Comparison of ENCODE assay signal across 30 cellular contexts in genomic region chr4:88807499-88807898, GRCh38.
DNase-seq lines count a peak whose midpoint lies in the region; ATAC-seq, FAIRE-seq and TF ChIP-seq lines count a peak whose summit lies in the region.
"Had no signal": no experiment of that assay in that cellular context is flagged by ENCODE, and none has a peak within 500 bp of the region (broad histone marks: within the 10 kb centered on the region; RNA-seq: fewer than 3 reads in every experiment).

No MANE protein-coding gene starts in this region.

- no peaks in the 10 kb centered on the region; the same call in 2 of the 3 replicates for H3K36me3 ChIP-seq in K562 (ENCODE audit: control insufficient read depth, insufficient read depth, low read length)
- H3K36me3 ChIP-seq: neutrophil, upper lobe of right lung had no signal

- CTCF ChIA-PET in K562 (lab: Yijun Ruan, JAX; ENCODE audit: low intra/inter-chr PET ratio) = no interaction called here

- no peaks in the 10 kb centered on the region for H4K20me1 ChIP-seq in K562 (replicated peaks; ENCODE audit: control insufficient read depth, insufficient read depth, low read length)

- TF ChIP-seq CTCF in K562 (IDR thresholded peaks at IDR 0.05 in 2 of 3, conservative IDR thresholded peaks at IDR 0.05 in 1 of 3; ENCODE audit: insufficient read depth in 2 of 3, low read depth in 1 of 3, low read length in 3 of 3) = no peak
- no peak for TF ChIP-seq CTCF in retinal pigment epithelial cell (conservative IDR thresholded peaks at IDR 0.05; ENCODE audit: low read depth, low read length)

- DNase-seq in RCC 7860 (ENCODE audit: low spot score) (peak; percentile 11), K562 (ENCODE audit: extremely low read depth in 1 of 4, low spot score in 3 of 4) (no peak), kidney tubule cell (ENCODE audit: low spot score) (peak; percentile 25), retinal pigment epithelial cell (ENCODE audit: low read depth) (peak; percentile 97), SW480 (ENCODE audit: low spot score) (no peak), H4 (ENCODE audit: low spot score) (no peak)
- no peak for DNase-seq in activated effector memory CD4-positive, alpha-beta T cell treated with anti-CD3 and anti-CD28 coated beads, Interleukin-2, amount 50 U/mL, for 16 hours
- DNase-seq: activated B cell treated with CpG ODN at 0.5 μM for 24 hours; activated CD4-positive, alpha-beta T cell treated with anti-CD3 and anti-CD28 coated beads, Interleukin-2, amount 50 U/mL, for 48 hours; activated naive CD4-positive, alpha-beta T cell; activated T-cell treated with anti-CD3 and anti-CD28 coated beads, Interleukin-2, amount 50 U/mL, for 72 hours; CD8-positive, alpha-beta memory T cell; effector CD4-positive, alpha-beta T cell; HCEC 1CT; hypothalamus; midbrain; naive thymus-derived CD4-positive, alpha-beta T cell; NCI-H1417 treated with DMSO at 0.1 percent for 48 hours; NCI-H2081 treated with DMSO at 0.1 percent for 48 hours; NCI-H345; NCI-H69; SJCRH30; stimulated activated CD4-positive, alpha-beta T cell treated with anti-CD3 and anti-CD28 coated beads, Interleukin-4, amount 100 ng/mL, for 4 hours; T-helper 1 cell; upper lobe of right lung had no signal

- no peak for FAIRE-seq in RCC 7860 (lab: Jason Lieb, UNC)
- FAIRE-seq in K562 (lab: Jason Lieb, UNC) = no peak
- FAIRE-seq: colon had no signal

- no peaks in the 10 kb centered on the region for H3K27me3 ChIP-seq in K562 (ENCODE audit: control insufficient read depth in 2 of 2, insufficient read depth in 2 of 2, low read length in 2 of 2)
- H3K27me3 ChIP-seq: neutrophil, SJCRH30, upper lobe of right lung had no signal

- no peak overlapping the region for H2AFZ ChIP-seq in K562 (ENCODE audit: low read depth, low read length)

- H3K9me1 ChIP-seq in K562 (ENCODE audit: control insufficient read depth, insufficient read depth, low read length) = no peaks in the 10 kb centered on the region

- H3K9ac ChIP-seq in K562 (ENCODE audit: insufficient read depth in 1 of 2, low read depth in 2 of 2, low read length in 2 of 2) = no peak overlapping the region
- H3K9ac ChIP-seq: KMS-11 had no signal

- in situ Hi-C loops in K562 (cut with MboI) = loop anchor here (25.0 kb wide), 1 partner anchor 270 kb away; no protein-coding TSS in a partner anchor

- H3K79me2 ChIP-seq in K562 (ENCODE audit: control insufficient read depth, insufficient read depth, low read length) = peaks cover 18% of the 10 kb centered on the region; the same call in 2 of the 3 replicates

- no peak overlapping the region for H3K4me2 ChIP-seq in K562 (ENCODE audit: insufficient read depth, low read length)
- H3K4me2 ChIP-seq: KMS-11 had no signal

- H3K9me3 ChIP-seq in K562 (replicated peaks; ENCODE audit: control insufficient read depth, insufficient read depth, low read depth, low read length) = no peaks in the 10 kb centered on the region
- H3K9me3 ChIP-seq: neutrophil, SJCRH30, upper lobe of right lung had no signal

- POLR2A ChIA-PET in K562 (lab: Yijun Ruan, JAX) = interaction anchor here (1.0 to 1.2 kb wide), 2 partner anchors 10 to 16 kb away, joined by 3 to 4 read pairs; no protein-coding TSS in a partner anchor

- no peak for TF ChIP-seq EP300 in K562 (IDR thresholded peaks at IDR 0.05; ENCODE audit: low read length)

- no peak for ATAC-seq in K562
- no peak for ATAC-seq in GM18868 (IDR thresholded peaks at IDR 0.05; ENCODE audit: unreplicated experiment)
- ATAC-seq: activated T-cell treated with anti-CD3 and anti-CD28 coated beads, Interleukin-2, amount 50 U/mL, for 72 hours; naive thymus-derived CD4-positive, alpha-beta T cell; sciatic nerve; upper lobe of right lung had no signal

- intact Hi-C loops in K562 (cut with micrococcal nuclease) = loop anchor here (5.0 kb wide), 1 partner anchor 105 kb away; no protein-coding TSS in a partner anchor

- 46% methylated on average over 4 of the region's 4 CpGs for WGBS in K562 (ENCODE audit: insufficient coverage, low coverage, missing lambda C conversion rate)

- H3K4me1 ChIP-seq in K562 (replicated peaks in 1 of 2; ENCODE audit: control insufficient read depth in 2 of 2, insufficient read depth in 2 of 2, low read length in 2 of 2) = 0 out of 5 replicates have a peak, but pooled peaks cover 0 to under 1% of the 10 kb centered on the region in 2 experiments
- H3K4me1 ChIP-seq: SJCRH30 had no signal

- TF ChIP-seq POLR2A in K562 (conservative IDR thresholded peaks at IDR 0.05) = no peak

- no peak for TF ChIP-seq RAD21 in K562 (CRISPR knock-in tag; conservative IDR thresholded peaks at IDR 0.05 in 1 of 2, IDR thresholded peaks at IDR 0.05 in 1 of 2)

- no peak overlapping the region for H3K27ac ChIP-seq in K562 (ENCODE audit: extremely low read depth, low read depth, low read length)
- H3K27ac ChIP-seq: KMS-11, neutrophil, SJCRH30, upper lobe of right lung had no signal

- no TSS peak for BruUV-seq in K562 (replicated peaks; lab: Mats Ljungman, UMichigan)

- H3K4me3 ChIP-seq in K562 (no peak overlapping the region), retinal pigment epithelial cell (ENCODE audit: low read length) (no peak overlapping the region)
- H3K4me3 ChIP-seq: SJCRH30, upper lobe of right lung had no signal

TF ChIP-seq in K562, 482 proteins besides CTCF, POLR2A, EP300 and RAD21:
- TF ChIP-seq, protein P1, sequence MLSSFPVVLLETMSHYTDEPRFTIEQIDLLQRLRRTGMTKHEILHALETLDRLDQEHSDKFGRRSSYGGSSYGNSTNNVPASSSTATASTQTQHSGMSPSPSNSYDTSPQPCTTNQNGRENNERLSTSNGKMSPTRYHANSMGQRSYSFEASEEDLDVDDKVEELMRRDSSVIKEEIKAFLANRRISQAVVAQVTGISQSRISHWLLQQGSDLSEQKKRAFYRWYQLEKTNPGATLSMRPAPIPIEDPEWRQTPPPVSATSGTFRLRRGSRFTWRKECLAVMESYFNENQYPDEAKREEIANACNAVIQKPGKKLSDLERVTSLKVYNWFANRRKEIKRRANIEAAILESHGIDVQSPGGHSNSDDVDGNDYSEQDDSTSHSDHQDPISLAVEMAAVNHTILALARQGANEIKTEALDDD (IDR thresholded peaks at IDR 0.05) = 0 out of 2 replicates have a peak, but pooled peaks have one; percentile 22
- TF ChIP-seq ZFX (CRISPR knock-in tag; IDR thresholded peaks at IDR 0.05) = no peak
- no peak for TF ChIP-seq GATAD2A (IDR thresholded peaks at IDR 0.05)
- TF ChIP-seq ZNF717 (CRISPR knock-in tag; IDR thresholded peaks at IDR 0.05) = no peak
- 0 out of 4 replicates have a peak, but pooled peaks of 1 of the 2 experiments have one; percentile 11 for TF ChIP-seq TEAD1 (CRISPR knock-in tag; IDR thresholded peaks at IDR 0.05)
- TF ChIP-seq ZFP1 (CRISPR knock-in tag; IDR thresholded peaks at IDR 0.05) = no peak

Comparison
In these comparisons a context has a peak if more than half of its experiments do, and no peak if none do; other contexts are left out.
1. DNase-seq: peak in RCC 7860 (single experiment), kidney tubule cell (single experiment) and retinal pigment epithelial cell (single experiment); none in K562 (0 of 4), activated effector memory CD4-positive, alpha-beta T cell treated with anti-CD3 and anti-CD28 coated beads, Interleukin-2, amount 50 U/mL, for 16 hours (single experiment), SW480 (single experiment) and H4 (single experiment).